Comparison of ENCODE assay signal across 8 cellular contexts in genomic region chr7:2018786-2019692, GRCh38.
DNase-seq lines count a peak whose midpoint lies in the region; ATAC-seq, FAIRE-seq and TF ChIP-seq lines count a peak whose summit lies in the region.

No MANE protein-coding gene starts in this region.

- H3K36me3 ChIP-seq in kidney (ENCODE audit: control insufficient read depth in 1 of 2, insufficient read depth in 2 of 2, low read length in 2 of 2) (no peaks in the 10 kb centered on the region), suprapubic skin (no peaks in the 10 kb centered on the region), thyroid gland (no peaks in the 10 kb centered on the region)

- no peak overlapping the region for H3K27ac ChIP-seq in kidney (ENCODE audit: low read depth in 2 of 2, low read length in 2 of 2)
- peak overlapping the region; percentile 86 for H3K27ac ChIP-seq in suprapubic skin
- no peak overlapping the region for H3K27ac ChIP-seq in thyroid gland

- no peak for ATAC-seq in HG03521 (IDR thresholded peaks at IDR 0.05; ENCODE audit: unreplicated experiment)

- no peak for TF ChIP-seq EP300 in suprapubic skin (IDR thresholded peaks at IDR 0.05)

- intact Hi-C loops in kidney (cut with DNase I) = no loop called here
- intact Hi-C loops in thyroid gland (cut with DNase I) = no loop called here

- H3K4me3 ChIP-seq in HFF-Myc (replicated peaks; ENCODE audit: low read depth, low read length) = peak overlapping the region; percentile 22; the same call in 1 of the 2 replicates
- H3K4me3 ChIP-seq in kidney (ENCODE audit: low read length in 2 of 2) = no peak overlapping the region
- peak overlapping the region; percentile 35 for H3K4me3 ChIP-seq in suprapubic skin
- H3K4me3 ChIP-seq in thyroid gland (replicated peaks in 1 of 3) = no peak overlapping the region

- TF ChIP-seq CTCF in HFF-Myc (IDR thresholded peaks at IDR 0.05; ENCODE audit: low read depth, low read length, missing control alignments) (no peak), kidney (IDR thresholded peaks at IDR 0.05; ENCODE audit: borderline replicate concordance, extremely low read depth, insufficient read depth) (no peak), suprapubic skin (IDR thresholded peaks at IDR 0.05) (no peak), thyroid gland (IDR thresholded peaks at IDR 0.05) (no peak)

- no peak for FAIRE-seq in kidney (lab: Jason Lieb, UNC)

- peak; percentile 88 for DNase-seq in A172 (ENCODE audit: low spot score)
- peak; percentile 82 for DNase-seq in HFF-Myc (ENCODE audit: extremely low read depth, low read depth)
- DNase-seq in amniotic stem cell (lab: John Stamatoyannopoulos, UW) = peak; percentile 49
- DNase-seq in kidney = peak; percentile 80
- DNase-seq in suprapubic skin (ENCODE audit: low spot score in 2 of 2) = peak; percentile 80 to 84
- DNase-seq in DMS 273 (lab: John Stamatoyannopoulos, UW; ENCODE audit: unreplicated experiment) = no peak
- no peak for DNase-seq in thyroid gland

- H3K4me1 ChIP-seq in kidney (ENCODE audit: control insufficient read depth in 1 of 2, insufficient read depth in 1 of 2, low read depth in 1 of 2, low read length in 2 of 2) = no peaks in the 10 kb centered on the region
- peaks cover 33% of the 10 kb centered on the region for H3K4me1 ChIP-seq in suprapubic skin
- H3K4me1 ChIP-seq in thyroid gland = no peaks in the 10 kb centered on the region

- 32% methylated on average over 17 of the region's 32 CpGs for WGBS in suprapubic skin
- 79 to 87% methylated on average over 27 to 29 of the region's 32 CpGs for WGBS in thyroid gland, 2 donors

- H3K27me3 ChIP-seq in suprapubic skin = no peaks in the 10 kb centered on the region
- no peaks in the 10 kb centered on the region for H3K27me3 ChIP-seq in thyroid gland

- no peak overlapping the region for H3K9ac ChIP-seq in kidney (ENCODE audit: low read length in 2 of 2)

- TF ChIP-seq POLR2A in suprapubic skin (IDR thresholded peaks at IDR 0.05) (no peak), thyroid gland (IDR thresholded peaks at IDR 0.05) (no peak)

- H3K9me3 ChIP-seq in kidney (ENCODE audit: control insufficient read depth in 1 of 2, low read length in 2 of 2) (no peaks in the 10 kb centered on the region), suprapubic skin (no peaks in the 10 kb centered on the region), thyroid gland (no peaks in the 10 kb centered on the region)

Comparison
In these comparisons a context has a peak if more than half of its experiments do, and no peak if none do; other contexts are left out.
1. DNase-seq: peak in A172 (single experiment), HFF-Myc (single experiment), amniotic stem cell (single experiment), kidney (single experiment) and suprapubic skin (2 of 2); none in DMS 273 (single experiment) and thyroid gland (0 of 2).
2. H3K4me3 ChIP-seq: peak in HFF-Myc (single experiment) and suprapubic skin (single experiment); none in kidney (0 of 2) and thyroid gland (0 of 3).